Comparison of ENCODE assay signal across 19 cellular contexts in genomic region chr4:15547392-15547791, GRCh38.
DNase-seq lines count a peak whose midpoint lies in the region; ATAC-seq and TF ChIP-seq lines count a peak whose summit lies in the region.
"Had no signal": no experiment of that assay in that cellular context is flagged by ENCODE, and none has a peak within 500 bp of the region (broad histone marks: within the 10 kb centered on the region; RNA-seq: fewer than 3 reads in every experiment).

No MANE protein-coding gene starts in this region.

- no peaks in the 10 kb centered on the region for H3K79me2 ChIP-seq in neural progenitor cell (ENCODE audit: low read depth)
- no peaks in the 10 kb centered on the region for H3K79me2 ChIP-seq in trophoblast cell (ENCODE audit: control insufficient read depth, insufficient read depth, low read length, poor library complexity)

- DNase-seq in CD8-positive, alpha-beta memory T cell, result peak in 2 of 5 donors; percentile 33 to 34
- DNase-seq in activated naive CD8-positive, alpha-beta T cell treated with anti-CD3 and anti-CD28 coated beads, Interleukin-2, amount 10 ng/mL, durations not matched to agents 7 days and 5 days, result no peak
- DNase-seq in neural progenitor cell (ENCODE audit: low spot score) (no peak), trophoblast cell (no peak), HFFc6 (no peak)
- DNase-seq: activated effector memory CD4-positive, alpha-beta T cell treated with anti-CD3 and anti-CD28 coated beads, Interleukin-2, amount 50 U/mL, for 16 hours; GF-D8; HCEC 1CT; Kasumi-1; mammary epithelial cell; NCI-H1930; nucleus accumbens; SJCRH30; testis; WERI-Rb-1 had no signal

- H3K79me1 ChIP-seq in trophoblast cell (ENCODE audit: low read length), result no peaks in the 10 kb centered on the region

- POLR2A ChIA-PET in CD8-positive, alpha-beta memory T cell (lab: Charles Lee), result no interaction called here
- POLR2A ChIA-PET in activated naive CD8-positive, alpha-beta T cell treated with anti-CD3 and anti-CD28 coated beads, Interleukin-2, amount 10 ng/mL, durations not matched to agents 7 days and 5 days (lab: Charles Lee), result no interaction called here

- H2AK5ac ChIP-seq in trophoblast cell (ENCODE audit: low read length), result no peak overlapping the region

- H2BK120ac ChIP-seq in trophoblast cell (ENCODE audit: insufficient read depth, low read length, poor library complexity), result no peak overlapping the region

- no peak overlapping the region for H4K91ac ChIP-seq in trophoblast cell (ENCODE audit: low read depth, low read length)

- H3K36me3 ChIP-seq in CD8-positive, alpha-beta memory T cell (ENCODE audit: insufficient read depth, low read length), result no peaks in the 10 kb centered on the region
- no peaks in the 10 kb centered on the region for H3K36me3 ChIP-seq in neural progenitor cell
- H3K36me3 ChIP-seq in trophoblast cell (ENCODE audit: control insufficient read depth in 1 of 2, insufficient read depth in 2 of 2, low read length in 2 of 2), result no peaks in the 10 kb centered on the region
- H3K36me3 ChIP-seq: SJCRH30, WERI-Rb-1 had no signal

- no peak overlapping the region for H3K4me3 ChIP-seq in CD8-positive, alpha-beta memory T cell (ENCODE audit: low read length)
- H3K4me3 ChIP-seq in neural progenitor cell (no peak overlapping the region), trophoblast cell (ENCODE audit: low read depth, low read length) (no peak overlapping the region)
- H3K4me3 ChIP-seq: SJCRH30, smooth muscle cell, testis had no signal

- no peaks in the 10 kb centered on the region for H4K20me1 ChIP-seq in neural progenitor cell (ENCODE audit: low read depth)

- H2BK12ac ChIP-seq in trophoblast cell (ENCODE audit: low read length), result no peak overlapping the region

- H2AFZ ChIP-seq in neural progenitor cell (replicated peaks), result no peak overlapping the region
- H2AFZ ChIP-seq in trophoblast cell (ENCODE audit: insufficient read depth, low read length, poor library complexity), result no peak overlapping the region

- H3K4me1 Mint-ChIP-seq in CD8-positive, alpha-beta memory T cell, result peaks cover 9 to 14% (median 13%) of the 10 kb centered on the region in 3 donors
- H3K4me1 Mint-ChIP-seq in activated naive CD8-positive, alpha-beta T cell treated with anti-CD3 and anti-CD28 coated beads, Interleukin-2, amount 10 ng/mL, durations not matched to agents 7 days and 5 days, result peaks cover 16% of the 10 kb centered on the region
- H3K4me1 Mint-ChIP-seq in neural progenitor cell, result peaks cover 20% of the 10 kb centered on the region
- H3K4me1 Mint-ChIP-seq in HFFc6 (ENCODE audit: low read depth), result no peaks in the 10 kb centered on the region

- H3K23ac ChIP-seq in trophoblast cell (ENCODE audit: low read length), result no peak overlapping the region

- H3K27ac Mint-ChIP-seq in CD8-positive, alpha-beta memory T cell, result peak overlapping the region in 6 of 8 donors; percentile 51 to 74 (median 62)
- H3K27ac Mint-ChIP-seq in activated naive CD8-positive, alpha-beta T cell treated with anti-CD3 and anti-CD28 coated beads, Interleukin-2, amount 10 ng/mL, durations not matched to agents 7 days and 5 days, result peak overlapping the region; percentile 71
- H3K27ac Mint-ChIP-seq in neural progenitor cell (no peak overlapping the region), HFFc6 (no peak overlapping the region)

- peaks cover 7% of the 10 kb centered on the region for H3K4me1 ChIP-seq in CD8-positive, alpha-beta memory T cell (ENCODE audit: insufficient read depth, low read length)
- H3K4me1 ChIP-seq in neural progenitor cell, result peaks cover 17% of the 10 kb centered on the region
- H3K4me1 ChIP-seq in trophoblast cell (ENCODE audit: control insufficient read depth in 1 of 2, insufficient read depth in 2 of 2, low read length in 2 of 2), result no peaks in the 10 kb centered on the region
- H3K4me1 ChIP-seq: SJCRH30 had no signal

- H4K12ac ChIP-seq in trophoblast cell (ENCODE audit: low read depth, low read length), result no peak overlapping the region

- H3K4me3 Mint-ChIP-seq in CD8-positive, alpha-beta memory T cell, result peak overlapping the region; percentile 0 to 68 (median 46)
- peak overlapping the region; percentile 56 for H3K4me3 Mint-ChIP-seq in activated naive CD8-positive, alpha-beta T cell treated with anti-CD3 and anti-CD28 coated beads, Interleukin-2, amount 10 ng/mL, durations not matched to agents 7 days and 5 days
- H3K4me3 Mint-ChIP-seq in neural progenitor cell (no peak overlapping the region), HFFc6 (no peak overlapping the region)

- CTCF ChIA-PET in CD8-positive, alpha-beta memory T cell (lab: Charles Lee), result no interaction called here

- H2BK5ac ChIP-seq in trophoblast cell (ENCODE audit: low read depth, low read length, poor library complexity), result no peak overlapping the region

- no peak overlapping the region for H3K4ac ChIP-seq in trophoblast cell (ENCODE audit: low read depth, low read length)

- no peak overlapping the region for H4K8ac ChIP-seq in trophoblast cell (ENCODE audit: low read depth, low read length)

- peaks cover 0 to 2% of the 10 kb centered on the region in 2 donors for H3K27me3 Mint-ChIP-seq in CD8-positive, alpha-beta memory T cell
- H3K27me3 Mint-ChIP-seq in activated naive CD8-positive, alpha-beta T cell treated with anti-CD3 and anti-CD28 coated beads, Interleukin-2, amount 10 ng/mL, durations not matched to agents 7 days and 5 days, result no peaks in the 10 kb centered on the region
- H3K27me3 Mint-ChIP-seq in neural progenitor cell (ENCODE audit: insufficient read depth, low read depth) (no peaks in the 10 kb centered on the region), HFFc6 (ENCODE audit: insufficient read depth) (no peaks in the 10 kb centered on the region)

- peaks cover 4 to 9% (median 9%) of the 10 kb centered on the region in 3 donors for H3K36me3 Mint-ChIP-seq in CD8-positive, alpha-beta memory T cell
- H3K36me3 Mint-ChIP-seq in activated naive CD8-positive, alpha-beta T cell treated with anti-CD3 and anti-CD28 coated beads, Interleukin-2, amount 10 ng/mL, durations not matched to agents 7 days and 5 days, result peaks cover 9% of the 10 kb centered on the region
- peaks cover 15% of the 10 kb centered on the region for H3K36me3 Mint-ChIP-seq in neural progenitor cell
- H3K36me3 Mint-ChIP-seq in HFFc6 (ENCODE audit: low read depth), result peaks cover 6% of the 10 kb centered on the region

- H3K4me2 ChIP-seq in neural progenitor cell (no peak overlapping the region), trophoblast cell (ENCODE audit: low read length) (no peak overlapping the region)
- H3K4me2 ChIP-seq: smooth muscle cell had no signal

- TF ChIP-seq CTCF in neural progenitor cell (IDR thresholded peaks at IDR 0.05) (no peak), HFFc6 (IDR thresholded peaks at IDR 0.05) (no peak)

- no peak overlapping the region for H3K18ac ChIP-seq in trophoblast cell (ENCODE audit: low read length)

- 100% methylated on average over 1 of the region's 3 CpGs for WGBS in trophoblast cell (ENCODE audit: extremely low coverage, insufficient coverage, insufficient read length)

- no peak overlapping the region for H3K14ac ChIP-seq in trophoblast cell (ENCODE audit: low read length)

- H3F3A ChIP-seq in neural progenitor cell (ENCODE audit: low read depth), result peaks cover 11% of the 10 kb centered on the region

- peak; percentile 75 for ATAC-seq in GM18870 (IDR thresholded peaks at IDR 0.05; ENCODE audit: unreplicated experiment)
- ATAC-seq in HG03520 (IDR thresholded peaks at IDR 0.05; ENCODE audit: unreplicated experiment), result peak; percentile 82
- peak; percentile 98 for ATAC-seq in activated naive CD8-positive, alpha-beta T cell treated with anti-CD3 and anti-CD28 coated beads, Interleukin-2, amount 10 ng/mL, durations not matched to agents 7 days and 5 days (ENCODE audit: low read depth)
- ATAC-seq in HG02759 (IDR thresholded peaks at IDR 0.05; ENCODE audit: unreplicated experiment), result no peak

- H3K9ac ChIP-seq in neural progenitor cell, result no peak overlapping the region
- no peak overlapping the region for H3K9ac ChIP-seq in trophoblast cell (ENCODE audit: low read length)

- H3K27me3 ChIP-seq in CD8-positive, alpha-beta memory T cell (ENCODE audit: insufficient read depth, low read length, poor library complexity, severe bottlenecking), result no peaks in the 10 kb centered on the region
- H3K27me3 ChIP-seq in neural progenitor cell (no peaks in the 10 kb centered on the region), trophoblast cell (ENCODE audit: insufficient read depth, low read length) (no peaks in the 10 kb centered on the region)
- H3K27me3 ChIP-seq: SJCRH30, testis had no signal

- H3K9me3 ChIP-seq in CD8-positive, alpha-beta memory T cell (ENCODE audit: low read length), result no peaks in the 10 kb centered on the region
- H3K9me3 ChIP-seq in neural progenitor cell (ENCODE audit: low read depth), result no peaks in the 10 kb centered on the region
- H3K9me3 ChIP-seq in trophoblast cell (ENCODE audit: insufficient read depth, low read depth, low read length), result no peaks in the 10 kb centered on the region
- H3K9me3 ChIP-seq: SJCRH30, testis had no signal

- H3K9me3 Mint-ChIP-seq in CD8-positive, alpha-beta memory T cell, result no peaks in the 10 kb centered on the region
- no peaks in the 10 kb centered on the region for H3K9me3 Mint-ChIP-seq in activated naive CD8-positive, alpha-beta T cell treated with anti-CD3 and anti-CD28 coated beads, Interleukin-2, amount 10 ng/mL, durations not matched to agents 7 days and 5 days
- H3K9me3 Mint-ChIP-seq in neural progenitor cell (no peaks in the 10 kb centered on the region), HFFc6 (no peaks in the 10 kb centered on the region)

- H3K27ac ChIP-seq in CD8-positive, alpha-beta memory T cell (ENCODE audit: low read depth, low read length), result no peak overlapping the region
- no peak overlapping the region for H3K27ac ChIP-seq in neural progenitor cell
- no peak overlapping the region for H3K27ac ChIP-seq in trophoblast cell (ENCODE audit: low read depth, low read length)
- H3K27ac ChIP-seq: SJCRH30, testis, WERI-Rb-1 had no signal

Comparison
In these comparisons a context has a peak if more than half of its experiments do, and no peak if none do; other contexts are left out.
1. H3K27ac Mint-ChIP-seq: peak in CD8-positive, alpha-beta memory T cell (6 of 8) and activated naive CD8-positive, alpha-beta T cell treated with anti-CD3 and anti-CD28 coated beads, Interleukin-2, amount 10 ng/mL, durations not matched to agents 7 days and 5 days (single experiment); none in neural progenitor cell (single experiment) and HFFc6 (single experiment).
2. H3K4me3 Mint-ChIP-seq: peak in CD8-positive, alpha-beta memory T cell (7 of 7) and activated naive CD8-positive, alpha-beta T cell treated with anti-CD3 and anti-CD28 coated beads, Interleukin-2, amount 10 ng/mL, durations not matched to agents 7 days and 5 days (single experiment); none in neural progenitor cell (single experiment) and HFFc6 (single experiment).